ENCODE assay signal across 17 cellular contexts in genomic region chr2:71562518-71562917, GRCh38.
"Had no signal": no experiment of that assay in that cellular context is flagged by ENCODE, and none has a peak within 500 bp of the region (broad histone marks: within the 10 kb centered on the region; RNA-seq: fewer than 3 reads in every experiment).

No MANE protein-coding gene starts in this region.

- H3K27ac ChIP-seq: adrenal gland, esophagus squamous epithelium had no signal

- H3K27me3 Mint-ChIP-seq: activated CD8-positive, alpha-beta T cell treated with anti-CD3 and anti-CD28 coated beads for 36 hours; activated naive CD4-positive, alpha-beta T cell treated with anti-CD3 and anti-CD28 coated beads, Interleukin-2, amount 50 U/mL, for 24 hours had no signal

- H3K27ac Mint-ChIP-seq: activated CD8-positive, alpha-beta T cell treated with anti-CD3 and anti-CD28 coated beads for 36 hours; activated naive CD4-positive, alpha-beta T cell treated with anti-CD3 and anti-CD28 coated beads, Interleukin-2, amount 50 U/mL, for 24 hours; WTC11 had no signal

- H3K4me1 Mint-ChIP-seq: activated naive CD4-positive, alpha-beta T cell treated with anti-CD3 and anti-CD28 coated beads, Interleukin-2, amount 50 U/mL, for 24 hours had no signal

- H3K36me3 Mint-ChIP-seq: activated naive CD4-positive, alpha-beta T cell treated with anti-CD3 and anti-CD28 coated beads, Interleukin-2, amount 50 U/mL, for 24 hours; WTC11 had no signal

- H3K9me3 Mint-ChIP-seq: activated CD8-positive, alpha-beta T cell treated with anti-CD3 and anti-CD28 coated beads for 36 hours; activated naive CD4-positive, alpha-beta T cell treated with anti-CD3 and anti-CD28 coated beads, Interleukin-2, amount 50 U/mL, for 24 hours; activated T-cell treated with anti-CD3 and anti-CD28 coated beads, Interleukin-2, amount 50 U/mL, for 4 hours; WTC11 had no signal

- ATAC-seq: activated CD8-positive, alpha-beta T cell treated with anti-CD3 and anti-CD28 coated beads for 36 hours; activated T-cell treated with anti-CD3 and anti-CD28 coated beads, Interleukin-2, amount 50 U/mL, for 4 hours; WTC11 had no signal

- H3K4me3 Mint-ChIP-seq: activated CD8-positive, alpha-beta T cell treated with anti-CD3 and anti-CD28 coated beads for 36 hours; activated naive CD4-positive, alpha-beta T cell treated with anti-CD3 and anti-CD28 coated beads, Interleukin-2, amount 50 U/mL, for 24 hours; activated T-cell treated with anti-CD3 and anti-CD28 coated beads, Interleukin-2, amount 50 U/mL, for 4 hours; WTC11 had no signal

- FAIRE-seq: endothelial cell of umbilical vein, kidney, urothelium cell line had no signal

- H3K36me3 ChIP-seq: adrenal gland, thoracic aorta had no signal

- DNase-seq: activated CD4-positive, alpha-beta T cell treated with anti-CD3 and anti-CD28 coated beads for 4 hours; activated CD8-positive, alpha-beta T cell treated with anti-CD3 and anti-CD28 coated beads for 36 hours; activated effector memory CD4-positive, alpha-beta T cell treated with Interleukin-2 at 50 U/mL for 16 hours; activated T-cell treated with anti-CD3 and anti-CD28 coated beads, Interleukin-2, amount 50 U/mL, for 4 hours; adrenal gland; esophagus squamous epithelium; hippocampal formation; kidney; stimulated activated CD4-positive, alpha-beta T cell treated with anti-CD3 and anti-CD28 coated beads, Interleukin-12 subunit alpha, Interleukin-12 subunit beta, amount 100 ng/mL, for 4 hours; stimulated activated CD4-positive, alpha-beta T cell treated with anti-CD3 and anti-CD28 coated beads, Interleukin-2, amount 100 ng/mL, for 24 hours; T-helper 2 cell had no signal

- H3K9me3 ChIP-seq: adrenal gland, esophagus squamous epithelium, thoracic aorta had no signal

- H3K4me1 ChIP-seq: adrenal gland, esophagus squamous epithelium had no signal

- H3K27me3 ChIP-seq: adrenal gland had no signal

- H3K4me3 ChIP-seq: adrenal gland, coronary artery, esophagus squamous epithelium, thoracic aorta had no signal
